ENCODE assay signal across 8 cellular contexts in genomic region chr7:100171840-100172239, GRCh38. TPM values are rescaled to one million over a fixed set of nuclear protein-coding genes. Genes with fewer than 3 reads are reported as not detected.
A peak's percentile ranks its signal among the peaks of the same experiment; 100 is the strongest.
DNase-seq lines count a peak whose midpoint lies in the region; ATAC-seq and TF ChIP-seq lines count a peak whose summit lies in the region.
"Had no signal": no experiment of that assay in that cellular context is flagged by ENCODE, and none has a peak within 500 bp of the region (broad histone marks: within the 10 kb centered on the region; RNA-seq: fewer than 3 reads in every experiment).

No MANE protein-coding gene starts in this region.

- WGBS in iPS DF 6.9 (ENCODE audit: insufficient coverage, insufficient read length) = no CpG with 5 or more reads among the region's 22 CpGs
- 10 to 17% methylated on average over 22 of the region's 22 CpGs for WGBS in sigmoid colon, 2 donors

- H3K36me3 ChIP-seq in iPS DF 6.9 (ENCODE audit: control insufficient read depth, insufficient read depth, low read length) (peaks cover 5% of the 10 kb centered on the region), sigmoid colon (no peaks in the 10 kb centered on the region)

- H3K4me3 ChIP-seq in iPS DF 6.9 (ENCODE audit: low read length) (peak overlapping the region; percentile 32; the same call in 1 of the 2 replicates), sigmoid colon (peak overlapping the region; percentile 6 to 52 (median 44))

- CTCF ChIA-PET in WTC11 (lab: Charles Lee) = interaction anchor here (0.9 to 3.0 kb wide), 7 partner anchors 10 to 174 kb away, joined by 3 to 14 read pairs (median 4); partner anchors contain the start of genes LAMTOR4 and TRAPPC14

- TF ChIP-seq POLR2A in sigmoid colon (IDR thresholded peaks at IDR 0.05) = no peak

- DNase-seq in GM20000 (ENCODE audit: low spot score) (peak; percentile 25), WTC11 (ENCODE audit: low spot score) (peak; percentile 40), iPS DF 6.9 (ENCODE audit: low read depth, low spot score) (no peak), sigmoid colon (no peak), GM13976 (ENCODE audit: low spot score) (no peak)
- DNase-seq in stimulated activated CD4-positive, alpha-beta T cell treated with anti-CD3 and anti-CD28 coated beads, Interleukin-4, amount 100 ng/mL, for 24 hours = no peak
- DNase-seq: stimulated activated CD4-positive, alpha-beta T cell treated with anti-CD3 and anti-CD28 coated beads, Interleukin-2, amount 100 ng/mL, for 48 hours had no signal

- POLR2A ChIA-PET in WTC11 (lab: Charles Lee) = interaction anchor here (1.0 to 1.8 kb wide), 2 partner anchors 70 to 84 kb away, joined by 3 to 4 read pairs; partner anchors contain the start of gene AP4M1

- H3K4me1 ChIP-seq in iPS DF 6.9 (ENCODE audit: control insufficient read depth, insufficient read depth, low read length) = peaks cover 7% of the 10 kb centered on the region
- peaks cover 0 to 40% (median 31%) of the 10 kb centered on the region in 4 donors for H3K4me1 ChIP-seq in sigmoid colon

- peaks cover 22% of the 10 kb centered on the region for H3K36me3 Mint-ChIP-seq in WTC11

- TF ChIP-seq EP300 in sigmoid colon (IDR thresholded peaks at IDR 0.05) = no peak

- TF ChIP-seq CTCF in GM20000 (IDR thresholded peaks at IDR 0.05; ENCODE audit: extremely low read depth, missing control alignments) = no peak
- TF ChIP-seq CTCF in WTC11 (IDR thresholded peaks at IDR 0.05) = no peak
- TF ChIP-seq CTCF in sigmoid colon (IDR thresholded peaks at IDR 0.05) = no peak
- TF ChIP-seq CTCF in GM13976 (IDR thresholded peaks at IDR 0.05; ENCODE audit: borderline replicate concordance, control extremely low read depth, extremely low read depth, insufficient read depth, missing control alignments) = no peak

- peaks cover 60% of the 10 kb centered on the region for H3K4me1 Mint-ChIP-seq in WTC11

- no peaks in the 10 kb centered on the region for H3K9me3 Mint-ChIP-seq in WTC11

- H3K27ac ChIP-seq in iPS DF 6.9 (ENCODE audit: low read length) (no peak overlapping the region), sigmoid colon (no peak overlapping the region)

- no peaks in the 10 kb centered on the region for H3K9me3 ChIP-seq in iPS DF 6.9 (ENCODE audit: control insufficient read depth, insufficient read depth, low read length)
- no peaks in the 10 kb centered on the region for H3K9me3 ChIP-seq in sigmoid colon

- peak overlapping the region; percentile 77 for H3K4me3 Mint-ChIP-seq in WTC11

- no peak overlapping the region for H3K27ac Mint-ChIP-seq in WTC11

- in situ Hi-C loops in GM13976 (cut with MboI; ENCODE audit: low sequenced_read_pairs, unreplicated experiment) = no loop called here

- H3K27me3 ChIP-seq in iPS DF 6.9 (ENCODE audit: control insufficient read depth, insufficient read depth, low read length) = no peaks in the 10 kb centered on the region
- H3K27me3 ChIP-seq in sigmoid colon = peaks cover 0 to 21% (median 13%) of the 10 kb centered on the region in 3 donors

- ATAC-seq in WTC11 (peak; percentile 6), GM21423 (IDR thresholded peaks at IDR 0.05; ENCODE audit: unreplicated experiment) (no peak)

- intact Hi-C loops in sigmoid colon (cut with DNase I) = no loop called here

- peaks cover 21% of the 10 kb centered on the region for H3K27me3 Mint-ChIP-seq in WTC11 (ENCODE audit: low read depth)

TF ChIP-seq in WTC11, 78 proteins besides CTCF, POLR2A, EP300 and RAD21:
- peak; percentile 37; the same call in 1 of the 2 replicates for TF ChIP-seq PRDM15 (CRISPR knock-in tag; IDR thresholded peaks at IDR 0.05)
- TF ChIP-seq SOX15 (CRISPR knock-in tag; IDR thresholded peaks at IDR 0.05) = no peak
- no peak for TF ChIP-seq TEAD1 (CRISPR knock-in tag; IDR thresholded peaks at IDR 0.05)
- TF ChIP-seq E2F5 (CRISPR knock-in tag; IDR thresholded peaks at IDR 0.05) = no peak
- 0 out of 2 replicates have a peak, but pooled peaks have one; percentile 56 for TF ChIP-seq MYBL2 (CRISPR knock-in tag; IDR thresholded peaks at IDR 0.05)
- TF ChIP-seq ZNF232 (CRISPR knock-in tag; IDR thresholded peaks at IDR 0.05) = no peak

RNA-seq across cellular contexts. Expression of gene GAL3ST4, which starts 3.4 kb away (rescaled TPM):
- total RNA-seq in WTC11 (2021) (8.1 to 10.3 TPM (median 8.9 TPM) in 3 replicates), sigmoid colon (1 to 10 TPM; 1.2 to 6.4 (median 3.1) TPM)
- 1 to 10 TPM; 1.2 to 6.2 (median 3.9) TPM for polyA plus RNA-seq in sigmoid colon

RNA-seq across cellular contexts. Expression of gene GPC2, which starts 5.3 kb away (rescaled TPM):
- 52.1 to 63.9 TPM (median 63.0 TPM) in 3 replicates for total RNA-seq in WTC11 (2021)
- total RNA-seq in sigmoid colon = 1 to 10 TPM in 1 of 4 donors, under 1 TPM in 3; 0.41 to 1.7 (median 0.60) TPM
- 1 to 10 TPM in 1 of 3 donors, not detected in 2; 5.3 TPM for polyA plus RNA-seq in sigmoid colon

RNA-seq across cellular contexts. Expression of gene STAG3, which starts 5.9 kb away (rescaled TPM):
- total RNA-seq in WTC11 (2021) = 5.2 to 7.6 TPM (median 5.5 TPM) in 3 replicates
- total RNA-seq in sigmoid colon = under 1 TPM in 2 of 4 donors, not detected in 2; 0.14 to 0.36 TPM
- polyA plus RNA-seq in sigmoid colon = 10 to 100 TPM in 1 of 3 donors, 1 to 10 TPM in 1, under 1 TPM in 1; 0.92 to 32.6 (median 3.6) TPM

RNA-seq across cellular contexts. Expression of gene TRAPPC14, which starts 13.3 kb away (rescaled TPM):
- 25.0 to 28.0 TPM (median 25.1 TPM) in 3 replicates for total RNA-seq in WTC11 (2021)
- total RNA-seq in sigmoid colon = 10 to 100 TPM in 1 of 4 donors, 1 to 10 TPM in 3; 3.9 to 11.6 (median 6.3) TPM
- polyA plus RNA-seq in sigmoid colon = 10 to 100 TPM; 14.4 to 39.3 (median 15.3) TPM

RNA-seq across cellular contexts. Expression of gene LAMTOR4, which starts 23.1 kb away (rescaled TPM):
- total RNA-seq in WTC11 (2021) = 199 to 235 TPM (median 227 TPM) in 3 replicates
- 100 to 1,000 TPM; 222 to 309 (median 264) TPM for total RNA-seq in sigmoid colon
- 100 to 1,000 TPM; 409 to 626 (median 469) TPM for polyA plus RNA-seq in sigmoid colon

Comparison
In these comparisons a context has a peak if more than half of its experiments do, and no peak if none do; other contexts are left out.
1. DNase-seq: peak in GM20000 (single experiment) and WTC11 (single experiment); none in iPS DF 6.9 (single experiment), sigmoid colon (single experiment), GM13976 (single experiment) and stimulated activated CD4-positive, alpha-beta T cell treated with anti-CD3 and anti-CD28 coated beads, Interleukin-4, amount 100 ng/mL, for 24 hours (single experiment).
2. RNA of gene GPC2, which starts 5.3 kb away (total RNA-seq): 52.1 to 63.9 TPM in WTC11; 0.41 to 1.7 TPM in sigmoid colon; every median in the first group is over 10 times any median in the second.